In genomic region chr5:73160239-73160671, GRCh38 we compare ENCODE assay signal across 9 cellular contexts.
DNase-seq lines count a peak whose midpoint lies in the region; ATAC-seq lines count a peak whose summit lies in the region.
"Had no signal": no experiment of that assay in that cellular context is flagged by ENCODE, and none has a peak within 500 bp of the region (broad histone marks: within the 10 kb centered on the region; RNA-seq: fewer than 3 reads in every experiment).

No MANE protein-coding gene starts in this region.

- peak; percentile 33 for DNase-seq in activated CD8-positive, alpha-beta memory T cell treated with anti-CD3 and anti-CD28 coated beads, Interleukin-2, amount 50 U/mL, for 4 hours
- peak; percentile 55 to 63 (median 56) for DNase-seq in stimulated activated CD4-positive, alpha-beta T cell treated with anti-CD3 and anti-CD28 coated beads, TNF-alpha, amount 100 ng/mL, for 48 hours (ENCODE audit: low read depth in 3 of 3)
- DNase-seq in NCI-H446 (lab: John Stamatoyannopoulos, UW) (no peak), GM03348 (ENCODE audit: low spot score) (no peak), NCI-H1048 (lab: John Stamatoyannopoulos, UW) (no peak)
- DNase-seq: NCI-H2029 treated with DMSO at 0.1 percent for 48 hours had no signal

- ATAC-seq in GM19463 (IDR thresholded peaks at IDR 0.05; ENCODE audit: unreplicated experiment), result peak; percentile 74
- ATAC-seq in HG03558 (IDR thresholded peaks at IDR 0.05; ENCODE audit: extremely low read depth, unreplicated experiment), result peak; percentile 65
- ATAC-seq in HG03025 (IDR thresholded peaks at IDR 0.05; ENCODE audit: low FRiP score, unreplicated experiment), result no peak

Comparison
In these comparisons a context has a peak if more than half of its experiments do, and no peak if none do; other contexts are left out.
1. DNase-seq: peak in activated CD8-positive, alpha-beta memory T cell treated with anti-CD3 and anti-CD28 coated beads, Interleukin-2, amount 50 U/mL, for 4 hours (single experiment) and stimulated activated CD4-positive, alpha-beta T cell treated with anti-CD3 and anti-CD28 coated beads, TNF-alpha, amount 100 ng/mL, for 48 hours (3 of 3); none in NCI-H446 (0 of 2), GM03348 (single experiment) and NCI-H1048 (single experiment).